16 cellular contexts compared by ENCODE assay signal in genomic region chr4:76867880-76868655, GRCh38. TPM values are rescaled to one million over a fixed set of nuclear protein-coding genes. Genes with fewer than 3 reads are reported as not detected.
DNase-seq lines count a peak whose midpoint lies in the region; ATAC-seq and TF ChIP-seq lines count a peak whose summit lies in the region.
"Had no signal": no experiment of that assay in that cellular context is flagged by ENCODE, and none has a peak within 500 bp of the region (broad histone marks: within the 10 kb centered on the region; RNA-seq: fewer than 3 reads in every experiment).

No MANE protein-coding gene starts in this region.

- H3K4me1 ChIP-seq in left lung, result no peaks in the 10 kb centered on the region
- H3K4me1 ChIP-seq in body of pancreas, result no peaks in the 10 kb centered on the region
- H3K4me1 ChIP-seq: gastrocnemius medialis had no signal

- ATAC-seq in left lung (no peak), body of pancreas (no peak)
- ATAC-seq: activated T-cell treated with anti-CD3 and anti-CD28 coated beads, Interleukin-2, amount 50 U/mL, for 4 hours; gastrocnemius medialis; left ventricle myocardium superior had no signal

- no peak overlapping the region for H3K27ac ChIP-seq in left lung
- H3K27ac ChIP-seq in body of pancreas, result no peak overlapping the region
- H3K27ac ChIP-seq: gastrocnemius medialis, KMS-11, VCaP had no signal

- H3K36me3 Mint-ChIP-seq in progenitor cell of endocrine pancreas (ENCODE audit: insufficient read depth), result no peaks in the 10 kb centered on the region

- H3K9me3 ChIP-seq in left lung, result no peaks in the 10 kb centered on the region
- no peaks in the 10 kb centered on the region for H3K9me3 ChIP-seq in body of pancreas
- H3K9me3 ChIP-seq: gastrocnemius medialis had no signal

- intact Hi-C loops in left lung (cut with DNase I) (no loop called here), body of pancreas (cut with DNase I) (no loop called here)

- peak overlapping the region; percentile 55 for H3K4me3 Mint-ChIP-seq in progenitor cell of endocrine pancreas (ENCODE audit: low read depth)
- H3K4me3 Mint-ChIP-seq: activated T-cell treated with anti-CD3 and anti-CD28 coated beads, Interleukin-2, amount 50 U/mL, for 4 hours had no signal

- DNase-seq in NCI-H82 (lab: John Stamatoyannopoulos, UW), result peak; percentile 60
- DNase-seq in NCI-H82 treated with DMSO at 0.1 percent for 48 hours (lab: John Stamatoyannopoulos, UW; ENCODE audit: unreplicated experiment), result no peak
- DNase-seq in MV-4-11 (lab: John Stamatoyannopoulos, UW), result peak; percentile 25
- peak; percentile 44 for DNase-seq in epithelial cell of esophagus (ENCODE audit: low read depth)
- DNase-seq in progenitor cell of endocrine pancreas (ENCODE audit: low spot score, unreplicated experiment), result peak; percentile 18
- no peak for DNase-seq in left lung
- DNase-seq in body of pancreas, result no peak
- no peak for DNase-seq in T1000 (lab: John Stamatoyannopoulos, UW)
- DNase-seq: activated T-cell treated with anti-CD3 and anti-CD28 coated beads, Interleukin-2, amount 50 U/mL, for 4 hours; aorta; effector CD8-positive, alpha-beta T cell; gastrocnemius medialis; left ventricle myocardium superior; SHP77 treated with DMSO at 0.1 percent for 48 hours had no signal

- WGBS in body of pancreas, 2 donors, result 65 to 67% methylated on average over 14 to 16 of the region's 16 CpGs

- no peaks in the 10 kb centered on the region for H3K36me3 ChIP-seq in left lung
- no peaks in the 10 kb centered on the region for H3K36me3 ChIP-seq in body of pancreas (replicated peaks in 1 of 2; ENCODE audit: insufficient read depth in 1 of 2, low read depth in 2 of 2)
- H3K36me3 ChIP-seq: gastrocnemius medialis had no signal

- peak overlapping the region; percentile 90 for H3K27ac Mint-ChIP-seq in progenitor cell of endocrine pancreas

- peaks cover 20% of the 10 kb centered on the region for H3K4me1 Mint-ChIP-seq in progenitor cell of endocrine pancreas (ENCODE audit: low read depth)

- H3K4me3 ChIP-seq in epithelial cell of esophagus (ENCODE audit: low read length), result no peak overlapping the region
- no peak overlapping the region for H3K4me3 ChIP-seq in left lung
- H3K4me3 ChIP-seq in body of pancreas, result no peak overlapping the region
- H3K4me3 ChIP-seq: gastrocnemius medialis had no signal

- H3K27me3 ChIP-seq in left lung (no peaks in the 10 kb centered on the region), body of pancreas (no peaks in the 10 kb centered on the region)
- H3K27me3 ChIP-seq: gastrocnemius medialis had no signal

- H3K27me3 Mint-ChIP-seq in progenitor cell of endocrine pancreas, result no peaks in the 10 kb centered on the region

- no peak for TF ChIP-seq POLR2A in body of pancreas (IDR thresholded peaks at IDR 0.05)

- H3K9me3 Mint-ChIP-seq in progenitor cell of endocrine pancreas (ENCODE audit: low read depth), result no peaks in the 10 kb centered on the region
- H3K9me3 Mint-ChIP-seq: activated T-cell treated with anti-CD3 and anti-CD28 coated beads, Interleukin-2, amount 50 U/mL, for 4 hours had no signal

- TF ChIP-seq CTCF in epithelial cell of esophagus (IDR thresholded peaks at IDR 0.05; ENCODE audit: insufficient read depth, low read depth, low read length, missing control alignments), result no peak
- no peak for TF ChIP-seq CTCF in progenitor cell of endocrine pancreas (IDR thresholded peaks at IDR 0.05; ENCODE audit: unreplicated experiment)
- no peak for TF ChIP-seq CTCF in left lung (IDR thresholded peaks at IDR 0.05)
- no peak for TF ChIP-seq CTCF in body of pancreas (IDR thresholded peaks at IDR 0.05)

RNA-seq across cellular contexts. Expression of gene SOWAHB, which starts 29.9 kb away (rescaled TPM):
- total RNA-seq in progenitor cell of endocrine pancreas (4.3 and 4.9 TPM in 2 replicates), left lung (1 to 10 TPM; 2.5 to 6.3 TPM), body of pancreas (1 to 10 TPM; 4.2 to 5.6 TPM)
- total RNA-seq: left ventricle myocardium superior had no signal

Comparison
In these comparisons a context has a peak if more than half of its experiments do, and no peak if none do; other contexts are left out.
1. DNase-seq: peak in NCI-H82 (single experiment), MV-4-11 (single experiment), epithelial cell of esophagus (single experiment) and progenitor cell of endocrine pancreas (single experiment); none in NCI-H82 treated with DMSO at 0.1 percent for 48 hours (single experiment), left lung (0 of 2), body of pancreas (0 of 4) and T1000 (single experiment).